18 cellular contexts compared by ENCODE assay signal in the genomic region with DNA sequence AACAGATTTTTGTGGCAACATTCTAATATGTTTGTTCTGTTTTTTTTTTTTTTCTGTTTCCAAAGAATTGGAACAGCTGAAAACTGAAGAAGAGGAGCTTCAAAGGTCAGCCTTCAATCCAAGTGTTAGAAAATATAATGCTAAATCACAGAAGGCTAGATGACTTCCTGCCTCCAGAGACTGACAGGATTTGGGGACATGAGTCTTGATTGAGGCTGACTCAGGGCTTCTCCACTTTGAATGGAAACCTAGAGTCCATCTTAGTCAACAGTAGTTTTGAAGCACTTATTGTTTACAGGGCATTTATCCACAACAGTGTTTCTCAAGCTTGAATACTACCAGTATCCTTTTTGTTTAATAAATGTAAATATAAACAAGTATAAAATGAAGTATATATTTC. TPM values are rescaled to one million over a fixed set of nuclear protein-coding genes. Genes with fewer than 3 reads are reported as not detected.
A peak's percentile ranks its signal among the peaks of the same experiment; 100 is the strongest.
DNase-seq lines count a peak whose midpoint lies in the region; FAIRE-seq and TF ChIP-seq lines count a peak whose summit lies in the region.
"Had no signal": no experiment of that assay in that cellular context is flagged by ENCODE, and none has a peak within 500 bp of the region (broad histone marks: within the 10 kb centered on the region; RNA-seq: fewer than 3 reads in every experiment).

No MANE protein-coding gene starts in this region.

- intact Hi-C loops in Caco-2 (cut with micrococcal nuclease; ENCODE audit: unreplicated experiment) (no loop called here), A673 (cut with micrococcal nuclease; ENCODE audit: unreplicated experiment) (no loop called here)

- no peak overlapping the region for H3K9ac ChIP-seq in neural progenitor cell

- H3K27ac ChIP-seq in hepatocyte, result peak overlapping the region; percentile 48
- peak overlapping the region; percentile 72 for H3K27ac ChIP-seq in neural progenitor cell
- H3K27ac ChIP-seq in A673 (ENCODE audit: low read depth, low read length, poor library complexity, severe bottlenecking), result no peak overlapping the region
- H3K27ac ChIP-seq: HL-60 had no signal

- no peaks in the 10 kb centered on the region for H3K79me2 ChIP-seq in hepatocyte
- H3K79me2 ChIP-seq in neural progenitor cell (ENCODE audit: low read depth), result no peaks in the 10 kb centered on the region

- no peaks in the 10 kb centered on the region for H3K9me3 Mint-ChIP-seq in Caco-2 (ENCODE audit: unreplicated experiment)
- H3K9me3 Mint-ChIP-seq in neural progenitor cell, result no peaks in the 10 kb centered on the region
- H3K9me3 Mint-ChIP-seq: CD14-positive monocyte, HFFc6 had no signal

- no peaks in the 10 kb centered on the region for H3K27me3 ChIP-seq in Caco-2 (replicated peaks; ENCODE audit: control insufficient read depth, insufficient read depth, low read length)
- no peaks in the 10 kb centered on the region for H3K27me3 ChIP-seq in hepatocyte
- no peaks in the 10 kb centered on the region for H3K27me3 ChIP-seq in neural progenitor cell
- H3K27me3 ChIP-seq in A673 (replicated peaks; ENCODE audit: insufficient read depth, low read depth, low read length, poor library complexity), result no peaks in the 10 kb centered on the region

- FAIRE-seq in D721Med (lab: Jason Lieb, UNC), result no peak
- FAIRE-seq: GM12892, HTR-8/SVneo had no signal

- H3K36me3 ChIP-seq in Caco-2 (ENCODE audit: control insufficient read depth, insufficient read depth, low read length), result no peaks in the 10 kb centered on the region
- H3K36me3 ChIP-seq in hepatocyte (replicated peaks; ENCODE audit: insufficient read depth, low read depth), result no peaks in the 10 kb centered on the region
- H3K36me3 ChIP-seq in neural progenitor cell, result no peaks in the 10 kb centered on the region
- peaks cover 33% of the 10 kb centered on the region for H3K36me3 ChIP-seq in A673 (ENCODE audit: insufficient read depth, low read length, poor library complexity, severe bottlenecking)

- H3K9me3 ChIP-seq in Caco-2 (no peaks in the 10 kb centered on the region), hepatocyte (ENCODE audit: low read depth) (no peaks in the 10 kb centered on the region), neural progenitor cell (ENCODE audit: low read depth) (no peaks in the 10 kb centered on the region), A673 (ENCODE audit: low read depth, low read length, poor library complexity, severe bottlenecking) (no peaks in the 10 kb centered on the region)

- no TSS peak for BruUV-seq in Caco-2 (replicated peaks; lab: Mats Ljungman, UMichigan)
- no TSS peak for BruUV-seq in A673 (replicated peaks; lab: Mats Ljungman, UMichigan)

- H3K27me3 Mint-ChIP-seq in Caco-2 (ENCODE audit: insufficient read depth, unreplicated experiment), result no peaks in the 10 kb centered on the region
- H3K27me3 Mint-ChIP-seq in neural progenitor cell (ENCODE audit: insufficient read depth, low read depth), result no peaks in the 10 kb centered on the region

- H2AFZ ChIP-seq in hepatocyte, result no peak overlapping the region
- H2AFZ ChIP-seq in neural progenitor cell (replicated peaks), result no peak overlapping the region

- H3K27ac Mint-ChIP-seq in Caco-2 (ENCODE audit: unreplicated experiment) (peak overlapping the region; percentile 90), neural progenitor cell (no peak overlapping the region)
- H3K27ac Mint-ChIP-seq: HFFc6 had no signal

- H3K9me2 ChIP-seq in hepatocyte (replicated peaks; ENCODE audit: insufficient read depth), result no peaks in the 10 kb centered on the region

- H3K4me2 ChIP-seq in hepatocyte (peak overlapping the region; percentile 25), neural progenitor cell (no peak overlapping the region)

- H3K4me3 Mint-ChIP-seq in Caco-2 (ENCODE audit: unreplicated experiment), result no peak overlapping the region
- H3K4me3 Mint-ChIP-seq in neural progenitor cell, result no peak overlapping the region
- H3K4me3 Mint-ChIP-seq: CD14-positive monocyte, HFFc6 had no signal

- H3K4me3 ChIP-seq in Caco-2 (ENCODE audit: low read depth, low read length) (no peak overlapping the region), hepatocyte (no peak overlapping the region), neural progenitor cell (no peak overlapping the region), A673 (ENCODE audit: low read depth, low read length, poor library complexity, severe bottlenecking) (no peak overlapping the region)

- POLR2A ChIA-PET in Caco-2 (lab: Charles Lee), result interaction anchor here (0.5 kb wide), 1 partner anchor 324 kb away, joined by 4 read pairs; no protein-coding TSS in a partner anchor
- POLR2A ChIA-PET in A673 (lab: Charles Lee; ENCODE audit: low non-redundant PET), result interaction anchor here (0.6 to 0.7 kb wide), 3 partner anchors 19 to 144 kb away, joined by 3 to 7 read pairs (median 6); no protein-coding TSS in a partner anchor

- H3K4me1 Mint-ChIP-seq in Caco-2 (ENCODE audit: low read depth, unreplicated experiment) (peaks cover 15% of the 10 kb centered on the region), neural progenitor cell (no peaks in the 10 kb centered on the region)
- H3K4me1 Mint-ChIP-seq: CD14-positive monocyte had no signal

- no peaks in the 10 kb centered on the region for H4K20me1 ChIP-seq in hepatocyte (ENCODE audit: insufficient read depth, poor library complexity, severe bottlenecking)
- H4K20me1 ChIP-seq in neural progenitor cell (ENCODE audit: low read depth), result no peaks in the 10 kb centered on the region

- TF ChIP-seq CTCF in Caco-2 (IDR thresholded peaks at IDR 0.05; ENCODE audit: insufficient read depth in 1 of 2, low read depth in 1 of 2, low read length in 1 of 2, severe bottlenecking in 1 of 2, unreplicated experiment in 1 of 2), result no peak
- TF ChIP-seq CTCF in hepatocyte (IDR thresholded peaks at IDR 0.05; ENCODE audit: poor library complexity), result no peak
- TF ChIP-seq CTCF in neural progenitor cell (IDR thresholded peaks at IDR 0.05), result no peak
- TF ChIP-seq CTCF in D721Med (IDR thresholded peaks at IDR 0.05; ENCODE audit: insufficient read depth, missing control alignments), result no peak
- TF ChIP-seq CTCF in A673 (conservative IDR thresholded peaks at IDR 0.05; ENCODE audit: low read depth, low read length), result no peak

- CTCF ChIA-PET in Caco-2 (lab: Charles Lee), result interaction anchor here (0.7 kb wide), 1 partner anchor 59 kb away, joined by 5 read pairs; no protein-coding TSS in a partner anchor
- CTCF ChIA-PET in A673 (lab: Charles Lee), result no interaction called here

- H3K36me3 Mint-ChIP-seq in Caco-2 (ENCODE audit: insufficient read depth, unreplicated experiment) (peaks cover 48% of the 10 kb centered on the region), neural progenitor cell (peaks cover 12% of the 10 kb centered on the region)

- H3F3A ChIP-seq in neural progenitor cell (ENCODE audit: low read depth), result no peaks in the 10 kb centered on the region

- no peak for DNase-seq in Caco-2
- DNase-seq in NCI-H82 treated with DMSO at 0.1 percent for 48 hours (lab: John Stamatoyannopoulos, UW; ENCODE audit: unreplicated experiment), result peak; percentile 16
- DNase-seq in hepatocyte (ENCODE audit: low spot score), result no peak
- DNase-seq in neural progenitor cell (ENCODE audit: low spot score), result no peak
- DNase-seq in stimulated activated CD4-positive, alpha-beta T cell treated with anti-CD3 and anti-CD28 coated beads, Interleukin-2, amount 100 ng/mL, for 48 hours, result no peak
- no peak for DNase-seq in D721Med (ENCODE audit: insufficient read length, low spot score)
- no peak for DNase-seq in A673 (ENCODE audit: low spot score)
- DNase-seq: DMS153, HFFc6, NCI-H187 treated with DMSO at 0.1 percent for 48 hours, NCI-H2171, NCI-H446, NCI-H69, PC-3 had no signal

- H3K4me1 ChIP-seq in Caco-2 (peaks cover 26% of the 10 kb centered on the region), hepatocyte (ENCODE audit: insufficient read depth) (no peaks in the 10 kb centered on the region), neural progenitor cell (no peaks in the 10 kb centered on the region), A673 (ENCODE audit: insufficient read depth, low read length, poor library complexity, severe bottlenecking) (no peaks in the 10 kb centered on the region)

RNA-seq across cellular contexts. Expression of a gene that starts 44.5 kb away (rescaled TPM):
- total RNA-seq in Caco-2 (2022), result 37.8 and 47.0 TPM in 2 replicates
- 2.0 and 5.0 TPM in 2 replicates for total RNA-seq in hepatocyte
- polyA plus RNA-seq in hepatocyte, result 4.9 and 5.9 TPM in 2 replicates
- 27.2 and 48.1 TPM in 2 replicates for total RNA-seq in neural progenitor cell (ENCODE audit: low replicate concordance)
- total RNA-seq in A673 (2021), result 44.8 and 51.1 TPM in 2 replicates

RNA-seq across cellular contexts. Expression of a gene that starts 56.4 kb away (rescaled TPM):
- total RNA-seq in Caco-2 (2022) (24.8 and 29.5 TPM in 2 replicates), hepatocyte (10.0 and 15.7 TPM in 2 replicates), neural progenitor cell (ENCODE audit: low replicate concordance) (71.7 and 125 TPM in 2 replicates), A673 (2021) (36.7 and 40.3 TPM in 2 replicates)
- 2.9 and 3.0 TPM in 2 replicates for polyA plus RNA-seq in hepatocyte
